Comparison of ENCODE assay signal across 9 cellular contexts in the genomic region with DNA sequence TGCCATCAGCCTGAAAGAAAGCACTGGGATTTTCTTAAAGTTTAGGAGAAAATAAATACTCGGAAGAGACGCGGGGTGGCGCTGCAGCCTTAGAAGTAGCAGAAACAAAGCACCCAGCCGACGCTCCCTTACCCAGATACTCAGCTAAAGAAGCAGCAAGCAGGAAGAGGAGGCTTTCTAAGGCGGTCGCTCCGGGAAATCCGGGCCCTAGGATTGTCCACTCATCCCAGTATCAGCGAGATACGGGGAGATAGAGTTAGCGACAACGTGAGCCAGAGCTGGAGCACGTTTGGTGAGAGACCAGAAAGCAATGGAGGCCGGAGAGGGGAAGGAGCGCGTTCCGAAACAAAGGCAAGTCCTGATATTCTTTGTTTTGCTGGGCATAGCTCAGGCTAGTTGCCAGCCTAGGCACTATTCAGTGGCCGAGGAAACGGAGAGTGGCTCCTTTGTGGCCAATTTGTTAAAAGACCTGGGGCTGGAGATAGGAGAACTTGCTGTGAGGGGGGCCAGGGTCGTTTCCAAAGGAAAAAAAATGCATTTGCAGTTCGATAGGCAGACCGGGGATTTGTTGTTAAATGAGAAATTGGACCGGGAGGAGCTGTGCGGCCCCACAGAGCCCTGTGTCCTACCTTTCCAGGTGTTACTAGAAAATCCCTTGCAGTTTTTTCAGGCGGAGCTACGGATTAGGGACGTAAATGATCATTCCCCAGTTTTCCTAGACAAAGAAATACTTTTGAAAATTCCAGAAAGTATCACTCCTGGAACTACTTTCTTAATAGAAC. TPM values are rescaled to one million over a fixed set of nuclear protein-coding genes. Genes with fewer than 3 reads are reported as not detected.
DNase-seq lines count a peak whose midpoint lies in the region; ATAC-seq and TF ChIP-seq lines count a peak whose summit lies in the region.
"Had no signal": no experiment of that assay in that cellular context is flagged by ENCODE, and none has a peak within 500 bp of the region (broad histone marks: within the 10 kb centered on the region; RNA-seq: fewer than 3 reads in every experiment).

A gene (plus strand): TSS at position 135 of the 782 bp plus-strand sequence. CDS start 176 bp downstream, at position 311.

- DNase-seq in COLO829 (ENCODE audit: low spot score) = peak; percentile 42
- DNase-seq in NCI-H128 (lab: John Stamatoyannopoulos, UW; ENCODE audit: unreplicated experiment) = peak; percentile 30
- DNase-seq in hepatic stellate cell (ENCODE audit: low spot score) = peak; percentile 14
- DNase-seq in mesenteric fat pad (ENCODE audit: low spot score) = no peak

- H3K27ac ChIP-seq in VCaP (peak within 1 kb of the TSS; percentile 50), skeletal muscle tissue (ENCODE audit: low read depth, low read length) (no peak within 1 kb of the TSS)

- H3K4me1 ChIP-seq in skeletal muscle tissue (ENCODE audit: control insufficient read depth in 3 of 3, insufficient read depth in 3 of 3, low read length in 3 of 3) = peaks cover 0 to 2% (median 0%) of the 10 kb centered on the region in 3 donors

- H3K9ac ChIP-seq in skeletal muscle tissue (ENCODE audit: low read depth in 1 of 3, low read length in 3 of 3) = peak within 1 kb of the TSS; percentile 20 to 62 (median 41)

- peak within 1 kb of the TSS; percentile 56 to 67 (median 57) for H3K4me3 ChIP-seq in skeletal muscle tissue (ENCODE audit: low read length in 3 of 3)

- H3K36me3 ChIP-seq in skeletal muscle tissue (ENCODE audit: control insufficient read depth in 3 of 3, insufficient read depth in 3 of 3, low read length in 3 of 3) = no peaks in the 10 kb centered on the region

- peaks cover 2 to 10% (median 4%) of the 10 kb centered on the region in 3 donors for H3K9me3 ChIP-seq in skeletal muscle tissue (ENCODE audit: control insufficient read depth in 3 of 3, low read length in 3 of 3)

- TF ChIP-seq CTCF in VCaP (conservative IDR thresholded peaks at IDR 0.05) = peak; percentile 69

- no peak for ATAC-seq in HG02588 (IDR thresholded peaks at IDR 0.05; ENCODE audit: unreplicated experiment)
- no peak for ATAC-seq in GM19351 (IDR thresholded peaks at IDR 0.05; ENCODE audit: unreplicated experiment)
- ATAC-seq: HCT116 had no signal

- H3K27me3 ChIP-seq in skeletal muscle tissue (ENCODE audit: control insufficient read depth in 3 of 3, insufficient read depth in 3 of 3, low read length in 3 of 3) = peaks cover 0 to 7% (median 4%) of the 10 kb centered on the region in 3 donors

RNA-seq across cellular contexts. Expression of the gene that starts here (rescaled TPM):
- total RNA-seq in skeletal muscle tissue (2.6 TPM), mesenteric fat pad (3.4 TPM)
